Comparison of ENCODE assay signal across 26 cellular contexts in the genomic region with DNA sequence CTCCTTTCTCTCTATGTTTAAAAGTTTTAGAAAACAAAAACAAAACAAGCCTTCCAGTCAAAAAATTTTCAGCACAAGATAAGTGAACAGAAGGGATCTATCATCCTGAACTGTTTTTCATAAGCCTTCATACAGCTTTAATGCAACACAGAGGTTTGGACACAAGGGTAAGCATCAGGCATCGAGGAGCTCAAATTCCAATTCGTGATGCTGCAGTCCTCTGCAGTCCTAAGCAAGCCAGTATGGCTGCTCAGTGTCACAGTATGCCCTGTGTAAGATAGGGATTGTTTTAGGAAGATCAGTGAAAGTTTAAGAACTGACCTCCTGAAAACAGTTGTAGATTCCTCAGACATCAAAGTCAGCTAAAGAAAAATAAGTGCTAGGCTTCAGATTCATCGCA.
DNase-seq lines count a peak whose midpoint lies in the region; TF ChIP-seq lines count a peak whose summit lies in the region.
"Had no signal": no experiment of that assay in that cellular context is flagged by ENCODE, and none has a peak within 500 bp of the region (broad histone marks: within the 10 kb centered on the region; RNA-seq: fewer than 3 reads in every experiment).

No MANE protein-coding gene starts in this region.

- H3K9me3 ChIP-seq in adipocyte (ENCODE audit: control insufficient read depth, low read length) (no peaks in the 10 kb centered on the region), fibroblast of lung (ENCODE audit: control insufficient read depth, insufficient read depth, low read depth, low read length) (no peaks in the 10 kb centered on the region), osteoblast (ENCODE audit: low read depth, low read length) (no peaks in the 10 kb centered on the region)
- H3K9me3 ChIP-seq: ascending aorta, psoas muscle had no signal

- H3K9ac ChIP-seq in adipocyte (ENCODE audit: low read length) (peak overlapping the region; percentile 60), fibroblast of lung (ENCODE audit: insufficient read depth, low read length) (no peak overlapping the region)

- H3K4me1 Mint-ChIP-seq in HFFc6 (ENCODE audit: low read depth): peaks cover 50% of the 10 kb centered on the region
- no peaks in the 10 kb centered on the region for H3K4me1 Mint-ChIP-seq in activated T-helper 2 cell treated with anti-CD3 and anti-CD28 coated beads, Interferon-gamma antibody, Interleukin-2, Interleukin-4, amounts not matched to agents 10 μg/mL and 5 μg/mL and 100 μg/mL, durations not matched to agents 14 hours and 24 hours and 36 hours (ENCODE audit: low read depth)
- H3K4me1 Mint-ChIP-seq: activated CD4-positive, alpha-beta memory T cell treated with anti-CD3 and anti-CD28 coated beads, Interleukin-2, amount 10 ng/mL, durations not matched to agents 7 days and 5 days; mesothelial cell of epicardium had no signal

- peak overlapping the region; percentile 31 for H3K4me3 Mint-ChIP-seq in HFFc6
- no peak overlapping the region for H3K4me3 Mint-ChIP-seq in activated T-helper 2 cell treated with anti-CD3 and anti-CD28 coated beads, Interferon-gamma antibody, Interleukin-2, Interleukin-4, amounts not matched to agents 10 μg/mL and 5 μg/mL and 100 μg/mL, durations not matched to agents 14 hours and 24 hours and 36 hours (ENCODE audit: low read depth)
- H3K4me3 Mint-ChIP-seq: activated CD4-positive, alpha-beta memory T cell treated with anti-CD3 and anti-CD28 coated beads, Interleukin-2, amount 10 ng/mL, durations not matched to agents 7 days and 5 days; mesothelial cell of epicardium; T-helper 2 cell treated with Interferon-gamma antibody and Interleukin-4, amounts not matched to agents 5 μg/mL and 100 μg/mL, for 36 hours; WTC11 had no signal

- intact Hi-C loops in activated T-helper 2 cell treated with anti-CD3 and anti-CD28 coated beads, Interferon-gamma antibody, Interleukin-2, Interleukin-4, amounts not matched to agents 10 μg/mL and 5 μg/mL and 100 μg/mL, durations not matched to agents 14 hours and 24 hours and 36 hours (cut with micrococcal nuclease): no loop called here

- H3K27ac ChIP-seq in fibroblast of lung (ENCODE audit: insufficient read depth, low read length) (peak overlapping the region; percentile 69), osteoblast (ENCODE audit: low read depth, low read length) (peak overlapping the region; percentile 100)
- H3K27ac ChIP-seq: ascending aorta, PC-9 had no signal

- H3K36me3 ChIP-seq in adipocyte (ENCODE audit: control insufficient read depth, insufficient read depth, low read length, severe bottlenecking) (no peaks in the 10 kb centered on the region), fibroblast of lung (ENCODE audit: control insufficient read depth, insufficient read depth, low read length) (no peaks in the 10 kb centered on the region), osteoblast (ENCODE audit: insufficient read depth, low read length) (no peaks in the 10 kb centered on the region)
- H3K36me3 ChIP-seq: ascending aorta had no signal

- H3K4me3 ChIP-seq in adipocyte (ENCODE audit: low read length) (peak overlapping the region; percentile 67), fibroblast of lung (replicated peaks in 1 of 4; ENCODE audit: control extremely low read depth in 1 of 4, insufficient read depth in 1 of 4, low read depth in 3 of 4, low read length in 4 of 4) (no peak overlapping the region), osteoblast (ENCODE audit: insufficient read depth, low read length) (peak overlapping the region; percentile 58)
- H3K4me3 ChIP-seq: ascending aorta, PC-9, psoas muscle had no signal

- no peaks in the 10 kb centered on the region; the same call in 1 of the 2 replicates for H3K27me3 Mint-ChIP-seq in HFFc6 (ENCODE audit: insufficient read depth)
- H3K27me3 Mint-ChIP-seq in activated T-helper 2 cell treated with anti-CD3 and anti-CD28 coated beads, Interferon-gamma antibody, Interleukin-2, Interleukin-4, amounts not matched to agents 10 μg/mL and 5 μg/mL and 100 μg/mL, durations not matched to agents 14 hours and 24 hours and 36 hours (ENCODE audit: low read depth): no peaks in the 10 kb centered on the region
- H3K27me3 Mint-ChIP-seq: activated CD4-positive, alpha-beta memory T cell treated with anti-CD3 and anti-CD28 coated beads, Interleukin-2, amount 10 ng/mL, durations not matched to agents 7 days and 5 days had no signal

- H3K36me3 Mint-ChIP-seq in HFFc6 (ENCODE audit: low read depth): peaks cover 5% of the 10 kb centered on the region; the same call in 1 of the 2 replicates
- no peaks in the 10 kb centered on the region for H3K36me3 Mint-ChIP-seq in activated T-helper 2 cell treated with anti-CD3 and anti-CD28 coated beads, Interferon-gamma antibody, Interleukin-2, Interleukin-4, amounts not matched to agents 10 μg/mL and 5 μg/mL and 100 μg/mL, durations not matched to agents 14 hours and 24 hours and 36 hours (ENCODE audit: low read depth)
- H3K36me3 Mint-ChIP-seq: mesothelial cell of epicardium, WTC11 had no signal

- H3K4me2 ChIP-seq in fibroblast of lung (ENCODE audit: extremely low read depth, insufficient read depth, low read length) (peak overlapping the region; percentile 42), osteoblast (ENCODE audit: insufficient read depth, low read length) (peak overlapping the region; percentile 84)
- H3K4me2 ChIP-seq: PC-9 had no signal

- H2AFZ ChIP-seq in fibroblast of lung (ENCODE audit: low read length): no peak overlapping the region
- H2AFZ ChIP-seq in osteoblast (ENCODE audit: low read length): peak overlapping the region; percentile 18
- H2AFZ ChIP-seq: PC-9 had no signal

- no peaks in the 10 kb centered on the region for H3K9me3 Mint-ChIP-seq in HFFc6
- H3K9me3 Mint-ChIP-seq in activated T-helper 2 cell treated with anti-CD3 and anti-CD28 coated beads, Interferon-gamma antibody, Interleukin-2, Interleukin-4, amounts not matched to agents 10 μg/mL and 5 μg/mL and 100 μg/mL, durations not matched to agents 14 hours and 24 hours and 36 hours: peaks cover 9% of the 10 kb centered on the region
- H3K9me3 Mint-ChIP-seq: mesothelial cell of epicardium had no signal

- peak overlapping the region; percentile 55 for H3K27ac Mint-ChIP-seq in HFFc6
- no peak overlapping the region for H3K27ac Mint-ChIP-seq in activated T-helper 2 cell treated with anti-CD3 and anti-CD28 coated beads, Interferon-gamma antibody, Interleukin-2, Interleukin-4, amounts not matched to agents 10 μg/mL and 5 μg/mL and 100 μg/mL, durations not matched to agents 14 hours and 24 hours and 36 hours
- H3K27ac Mint-ChIP-seq: activated CD4-positive, alpha-beta memory T cell treated with anti-CD3 and anti-CD28 coated beads, Interleukin-2, amount 10 ng/mL, durations not matched to agents 7 days and 5 days; mesothelial cell of epicardium; T-helper 2 cell treated with Interferon-gamma antibody and Interleukin-4, amounts not matched to agents 5 μg/mL and 100 μg/mL, for 36 hours; WTC11 had no signal

- H4K20me1 ChIP-seq in fibroblast of lung (ENCODE audit: control insufficient read depth, extremely low read depth, insufficient read depth, low read length): no peaks in the 10 kb centered on the region
- no peaks in the 10 kb centered on the region for H4K20me1 ChIP-seq in osteoblast (ENCODE audit: insufficient read depth, low read length)

- H3K27me3 ChIP-seq in adipocyte (replicated peaks; ENCODE audit: control insufficient read depth, insufficient read depth, low read length): no peaks in the 10 kb centered on the region
- no peaks in the 10 kb centered on the region for H3K27me3 ChIP-seq in fibroblast of lung (ENCODE audit: control insufficient read depth, insufficient read depth, low read length)
- no peaks in the 10 kb centered on the region for H3K27me3 ChIP-seq in osteoblast (ENCODE audit: insufficient read depth, low read length)
- H3K27me3 ChIP-seq: ascending aorta had no signal

- H3K79me2 ChIP-seq in fibroblast of lung (ENCODE audit: control insufficient read depth, insufficient read depth, low read length) (no peaks in the 10 kb centered on the region), osteoblast (ENCODE audit: insufficient read depth, low read length) (peaks cover 16% of the 10 kb centered on the region)

- no peak for DNase-seq in HFFc6
- DNase-seq in adipocyte (ENCODE audit: low read depth): peak; percentile 72
- DNase-seq in fibroblast of lung (ENCODE audit: low read depth in 2 of 2): peak; percentile 38 to 42
- no peak for DNase-seq in osteoblast (ENCODE audit: insufficient read length, low spot score, missing footprints)
- DNase-seq in DMS153 (lab: John Stamatoyannopoulos, UW): no peak
- no peak for DNase-seq in activated T-helper 2 cell treated with anti-CD3 and anti-CD28 coated beads, Interferon-gamma antibody, Interleukin-2, Interleukin-4, amounts not matched to agents 10 μg/mL and 5 μg/mL and 100 μg/mL, durations not matched to agents 14 hours and 24 hours and 36 hours (ENCODE audit: low spot score)
- no peak for DNase-seq in HUDEP-2 (lab: John Stamatoyannopoulos, UW; ENCODE audit: unreplicated experiment in 76 of 76)
- DNase-seq in stimulated activated CD4-positive, alpha-beta T cell treated with anti-CD3 and anti-CD28 coated beads, Interleukin-15, amount 100 ng/mL, for 24 hours: no peak
- DNase-seq: activated CD4-positive, alpha-beta memory T cell treated with anti-CD3 and anti-CD28 coated beads, Interleukin-2, amount 10 ng/mL, durations not matched to agents 7 days and 5 days; activated naive CD4-positive, alpha-beta T cell treated with Interleukin-2 at 50 U/mL for 16 hours; activated T-cell treated with anti-CD3 and anti-CD28 coated beads, Interleukin-2, amount 50 U/mL, for 1 hour; DMS79 treated with DMSO at 0.1 percent for 48 hours; GOT3; KG1; left colon; MV-4-11; NCI-H187; NCI-H2227 treated with DMSO at 0.1 percent for 48 hours; NCI-H748 treated with DMSO at 0.1 percent for 48 hours; PC-9; psoas muscle; stimulated activated CD8-positive, alpha-beta memory T cell treated with anti-CD3 and anti-CD28 coated beads, Interleukin-4, amount 100 ng/mL, for 48 hours had no signal

- peaks cover 28% of the 10 kb centered on the region for H3K4me1 ChIP-seq in adipocyte (ENCODE audit: control insufficient read depth, insufficient read depth, low read length)
- H3K4me1 ChIP-seq in fibroblast of lung (ENCODE audit: control insufficient read depth, extremely low read depth, insufficient read depth, low read length): peaks cover 10% of the 10 kb centered on the region
- peaks cover 47% of the 10 kb centered on the region for H3K4me1 ChIP-seq in osteoblast (ENCODE audit: insufficient read depth, low read length)
- H3K4me1 ChIP-seq: ascending aorta, psoas muscle had no signal

- TF ChIP-seq CTCF in HFFc6 (IDR thresholded peaks at IDR 0.05) (peak; percentile 16; the same call in 1 of the 2 replicates), fibroblast of lung (conservative IDR thresholded peaks at IDR 0.05 in 1 of 2, IDR thresholded peaks at IDR 0.05 in 1 of 2; ENCODE audit: low read depth in 1 of 2, low read length in 2 of 2) (no peak), osteoblast (IDR thresholded peaks at IDR 0.05; ENCODE audit: extremely low read depth, low read depth, low read length) (no peak)

Comparison
In these comparisons a context has a peak if more than half of its experiments do, and no peak if none do; other contexts are left out.
1. DNase-seq: peak in adipocyte (single experiment) and fibroblast of lung (2 of 2); none in HFFc6 (single experiment), osteoblast (single experiment), DMS153 (single experiment), activated T-helper 2 cell treated with anti-CD3 and anti-CD28 coated beads, Interferon-gamma antibody, Interleukin-2, Interleukin-4, amounts not matched to agents 10 μg/mL and 5 μg/mL and 100 μg/mL, durations not matched to agents 14 hours and 24 hours and 36 hours (single experiment), HUDEP-2 (0 of 76) and stimulated activated CD4-positive, alpha-beta T cell treated with anti-CD3 and anti-CD28 coated beads, Interleukin-15, amount 100 ng/mL, for 24 hours (single experiment).
2. H3K4me3 ChIP-seq: peak in adipocyte (single experiment) and osteoblast (single experiment); none in fibroblast of lung (0 of 4).